8 cellular contexts compared by ENCODE assay signal in the genomic region with DNA sequence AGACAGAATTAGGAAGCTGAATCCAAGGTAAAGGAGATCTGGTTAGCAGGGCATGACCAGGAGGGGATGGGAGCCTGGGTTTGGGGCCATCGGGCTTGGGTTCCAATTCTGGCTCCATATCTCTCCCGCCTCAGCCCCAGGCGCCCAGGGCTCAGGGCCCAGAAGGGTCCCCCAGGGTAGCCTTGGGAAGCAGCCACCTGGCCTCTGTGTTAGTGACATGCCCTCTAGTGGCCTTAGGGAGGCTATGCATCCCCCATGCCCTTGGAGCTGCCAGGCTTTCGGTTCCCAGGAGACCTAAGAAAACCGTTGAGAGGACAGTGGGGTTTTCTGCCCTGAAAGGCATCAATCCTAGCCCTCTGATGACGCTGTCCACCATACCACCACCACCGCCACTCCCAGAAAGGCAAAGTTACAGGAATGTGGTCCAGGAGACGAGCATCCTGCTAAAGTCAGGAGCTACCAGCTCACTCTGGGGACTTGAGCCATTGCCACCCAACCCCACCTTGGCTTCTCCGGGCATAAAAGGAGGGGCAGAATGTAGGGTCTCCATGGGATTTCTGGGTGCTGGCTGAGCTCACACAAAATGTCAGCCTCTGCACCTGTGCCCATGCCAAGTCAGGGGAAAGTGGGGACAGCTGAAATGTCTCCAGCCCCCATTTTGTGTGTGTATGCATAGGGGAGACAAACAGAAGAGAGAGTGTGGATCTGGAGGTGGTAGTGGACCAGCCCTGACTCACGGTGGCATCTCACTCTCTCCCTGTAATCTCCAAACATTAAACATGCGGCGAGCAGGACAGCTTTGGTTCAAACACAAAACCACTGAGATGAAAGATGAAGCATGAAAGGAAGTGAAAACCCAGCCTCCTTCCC. TPM values are rescaled to one million over a fixed set of nuclear protein-coding genes. Genes with fewer than 3 reads are reported as not detected.
DNase-seq lines count a peak whose midpoint lies in the region; ATAC-seq and TF ChIP-seq lines count a peak whose summit lies in the region.

No MANE protein-coding gene starts in this region.

- intact Hi-C loops in CD4-positive, alpha-beta memory T cell (cut with micrococcal nuclease), result loop anchor here (1.0 kb wide), 1 partner anchor 202 kb away; no protein-coding TSS in a partner anchor

- peak; percentile 9 to 40 (median 20) for DNase-seq in CD4-positive, alpha-beta memory T cell
- DNase-seq in NCI-H510A (lab: John Stamatoyannopoulos, UW), result peak; percentile 66
- DNase-seq in activated T-cell treated with anti-CD3 and anti-CD28 coated beads for 24 hours (ENCODE audit: low read depth), result peak; percentile 17
- peak; percentile 49 for DNase-seq in fibroblast of villous mesenchyme (ENCODE audit: low read depth)
- DNase-seq in effector memory CD4-positive, alpha-beta T cell, result no peak

- H3K9me3 Mint-ChIP-seq in CD4-positive, alpha-beta memory T cell, result no peaks in the 10 kb centered on the region

- CTCF ChIA-PET in CD4-positive, alpha-beta memory T cell (lab: Charles Lee; ENCODE audit: partially characterized antibody), result interaction anchor here (0.7 to 2.1 kb wide), 16 partner anchors 9 to 204 kb away, joined by 3 to 35 read pairs (median 3); a partner anchor contains a TSS

- H3K4me2 ChIP-seq in parathyroid adenoma (ENCODE audit: low read length), result no peak overlapping the region

- no peak overlapping the region for H3K27ac Mint-ChIP-seq in CD4-positive, alpha-beta memory T cell

- no peaks in the 10 kb centered on the region for H3K27me3 ChIP-seq in CD4-positive, alpha-beta memory T cell (ENCODE audit: insufficient read depth, low read length)
- no peaks in the 10 kb centered on the region for H3K27me3 ChIP-seq in parathyroid adenoma (ENCODE audit: control insufficient read depth, insufficient read depth, low read length)
- H3K27me3 ChIP-seq in effector memory CD4-positive, alpha-beta T cell (replicated peaks; ENCODE audit: control insufficient read depth, insufficient read depth, low read length, poor library complexity, severe bottlenecking), result no peaks in the 10 kb centered on the region

- ATAC-seq in GM19035 (IDR thresholded peaks at IDR 0.05; ENCODE audit: unreplicated experiment) (peak; percentile 92), HG03175 (IDR thresholded peaks at IDR 0.05; ENCODE audit: unreplicated experiment) (peak; percentile 89)

- H3K27me3 Mint-ChIP-seq in CD4-positive, alpha-beta memory T cell, result peaks cover 2% of the 10 kb centered on the region in 2 donors

- H3K9me3 ChIP-seq in CD4-positive, alpha-beta memory T cell (ENCODE audit: control insufficient read depth in 1 of 2, low read length in 2 of 2), result no peaks in the 10 kb centered on the region
- no peaks in the 10 kb centered on the region for H3K9me3 ChIP-seq in parathyroid adenoma (ENCODE audit: control insufficient read depth, low read length)
- no peaks in the 10 kb centered on the region for H3K9me3 ChIP-seq in effector memory CD4-positive, alpha-beta T cell (ENCODE audit: control insufficient read depth, low read length)

- no peaks in the 10 kb centered on the region for H3K4me1 ChIP-seq in CD4-positive, alpha-beta memory T cell (ENCODE audit: insufficient read depth, low read length)
- no peaks in the 10 kb centered on the region for H3K4me1 ChIP-seq in parathyroid adenoma
- no peaks in the 10 kb centered on the region for H3K4me1 ChIP-seq in effector memory CD4-positive, alpha-beta T cell (ENCODE audit: control insufficient read depth, insufficient read depth, low read length, poor library complexity, severe bottlenecking)

- no peak overlapping the region for H3K4me3 ChIP-seq in CD4-positive, alpha-beta memory T cell (ENCODE audit: low read length in 2 of 2)
- H3K4me3 ChIP-seq in fibroblast of villous mesenchyme (ENCODE audit: low read depth, low read length), result no peak overlapping the region
- H3K4me3 ChIP-seq in parathyroid adenoma (ENCODE audit: low read depth, low read length), result no peak overlapping the region
- no peak overlapping the region for H3K4me3 ChIP-seq in effector memory CD4-positive, alpha-beta T cell (ENCODE audit: insufficient read depth, low read depth, low read length, poor library complexity, severe bottlenecking)

- no peak overlapping the region for H3K9ac ChIP-seq in parathyroid adenoma

- H3K27ac ChIP-seq in CD4-positive, alpha-beta memory T cell (ENCODE audit: low read depth, low read length), result no peak overlapping the region
- H3K27ac ChIP-seq in parathyroid adenoma, result no peak overlapping the region
- H3K27ac ChIP-seq in effector memory CD4-positive, alpha-beta T cell (ENCODE audit: insufficient read depth, low read length, poor library complexity, severe bottlenecking), result no peak overlapping the region

- H3K36me3 Mint-ChIP-seq in CD4-positive, alpha-beta memory T cell, result no peaks in the 10 kb centered on the region

- POLR2A ChIA-PET in CD4-positive, alpha-beta memory T cell (lab: Charles Lee; ENCODE audit: partially characterized antibody), result no interaction called here

- H3K4me1 Mint-ChIP-seq in CD4-positive, alpha-beta memory T cell, result peaks cover 0 to 6% (median under 1%) of the 10 kb centered on the region in 4 donors

- H2AFZ ChIP-seq in parathyroid adenoma, result no peak overlapping the region

- H3K4me3 Mint-ChIP-seq in CD4-positive, alpha-beta memory T cell, result no peak overlapping the region

- H3K36me3 ChIP-seq in CD4-positive, alpha-beta memory T cell (ENCODE audit: insufficient read depth, low read length), result no peaks in the 10 kb centered on the region
- no peaks in the 10 kb centered on the region for H3K36me3 ChIP-seq in parathyroid adenoma (ENCODE audit: control insufficient read depth, insufficient read depth, low read length)
- H3K36me3 ChIP-seq in effector memory CD4-positive, alpha-beta T cell (ENCODE audit: control insufficient read depth, insufficient read depth, low read length), result no peaks in the 10 kb centered on the region

- peak; percentile 93 for TF ChIP-seq CTCF in fibroblast of villous mesenchyme (IDR thresholded peaks at IDR 0.05; ENCODE audit: insufficient read depth, low read depth, low read length)
- peak; percentile 67 for TF ChIP-seq CTCF in parathyroid adenoma (IDR thresholded peaks at IDR 0.05)

- H3K79me2 ChIP-seq in parathyroid adenoma, result no peaks in the 10 kb centered on the region

RNA-seq across cellular contexts. Expression of a gene that starts 56.5 kb away (rescaled TPM):
- not detected for total RNA-seq in CD4-positive, alpha-beta memory T cell
- not detected for polyA plus RNA-seq in CD4-positive, alpha-beta memory T cell
- total RNA-seq in fibroblast of villous mesenchyme, result not detected in 2 replicates

Comparison
In these comparisons a context has a peak if more than half of its experiments do, and no peak if none do; other contexts are left out.
1. DNase-seq: peak in CD4-positive, alpha-beta memory T cell (5 of 5), NCI-H510A (single experiment), activated T-cell treated with anti-CD3 and anti-CD28 coated beads for 24 hours (single experiment) and fibroblast of villous mesenchyme (single experiment); none in effector memory CD4-positive, alpha-beta T cell (0 of 3).